In the genomic region with DNA sequence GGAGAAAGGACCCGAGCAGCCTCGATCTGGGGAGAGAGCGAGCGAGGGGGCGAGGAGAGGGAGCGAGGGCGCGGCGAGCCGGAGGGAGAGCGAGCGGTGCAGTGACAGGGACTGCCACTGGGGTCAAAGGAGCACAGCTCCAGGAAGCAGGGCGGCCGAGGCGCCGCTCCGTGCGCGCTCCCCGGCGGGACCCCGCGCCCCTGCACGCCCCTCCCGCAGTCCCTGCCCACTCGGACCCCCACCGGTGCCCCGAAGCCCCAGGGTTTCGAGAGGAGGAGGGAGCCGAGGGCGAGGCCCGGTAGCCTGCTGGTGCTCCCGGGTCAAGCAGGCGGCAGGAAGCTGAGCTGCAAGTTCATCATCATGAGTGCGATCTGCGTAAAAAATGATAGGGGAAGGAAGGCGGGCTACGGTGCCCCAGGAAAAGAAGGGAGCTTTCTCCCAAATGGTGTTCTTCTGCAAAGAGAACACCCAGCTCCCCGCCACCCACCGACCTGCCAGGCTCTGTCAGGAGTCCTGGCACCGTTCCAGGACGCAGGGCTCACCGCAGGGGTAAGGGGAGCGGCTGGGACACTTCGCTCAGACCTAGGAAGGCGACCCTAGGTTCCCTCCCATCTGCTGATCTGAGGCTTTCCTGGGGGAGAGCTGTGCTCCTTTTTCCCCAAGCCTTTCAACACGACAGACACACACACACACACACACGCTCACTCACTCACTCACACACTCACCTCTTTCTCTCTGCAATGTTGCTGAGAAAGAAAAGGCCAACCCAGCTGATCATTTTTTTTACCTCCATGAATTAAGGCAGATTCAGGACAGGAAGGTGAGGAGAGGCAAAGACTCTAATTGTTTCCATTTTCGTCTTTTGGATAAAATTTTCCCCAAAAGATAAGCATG, we compare ENCODE assay signal across 8 cellular contexts. TPM values are rescaled to one million over a fixed set of nuclear protein-coding genes. Genes with fewer than 3 reads are reported as not detected.
A peak's percentile ranks its signal among the peaks of the same experiment; 100 is the strongest.
DNase-seq lines count a peak whose midpoint lies in the region; ATAC-seq lines count a peak whose summit lies in the region.

A gene with protein sequence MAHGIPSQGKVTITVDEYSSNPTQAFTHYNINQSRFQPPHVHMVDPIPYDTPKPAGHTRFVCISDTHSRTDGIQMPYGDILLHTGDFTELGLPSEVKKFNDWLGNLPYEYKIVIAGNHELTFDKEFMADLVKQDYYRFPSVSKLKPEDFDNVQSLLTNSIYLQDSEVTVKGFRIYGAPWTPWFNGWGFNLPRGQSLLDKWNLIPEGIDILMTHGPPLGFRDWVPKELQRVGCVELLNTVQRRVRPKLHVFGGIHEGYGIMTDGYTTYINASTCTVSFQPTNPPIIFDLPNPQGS (minus strand): TSS at position 103 of the 894 bp plus-strand sequence. CDS start 5,980 bp downstream, outside the sequence.

- no peaks in the 10 kb centered on the region for H3K9me3 Mint-ChIP-seq in activated CD4-positive, alpha-beta memory T cell treated with anti-CD3 and anti-CD28 coated beads, Interleukin-2, amount 10 ng/mL, durations not matched to agents 7 days and 5 days

- DNase-seq in GDM1 (lab: John Stamatoyannopoulos, UW) (peak; percentile 19), germinal center (ENCODE audit: low spot score) (peak; percentile 45), occipital lobe (lab: John Stamatoyannopoulos, UW) (no peak), dedifferentiated amniotic fluid mesenchymal stem cell (ENCODE audit: extremely low spot score) (no peak), SHP77 (lab: John Stamatoyannopoulos, UW) (no peak)
- peak; percentile 17 for DNase-seq in activated CD4-positive, alpha-beta memory T cell treated with anti-CD3 and anti-CD28 coated beads, Interleukin-2, amount 10 ng/mL, durations not matched to agents 7 days and 5 days

- H3K27ac Mint-ChIP-seq in activated CD4-positive, alpha-beta memory T cell treated with anti-CD3 and anti-CD28 coated beads, Interleukin-2, amount 10 ng/mL, durations not matched to agents 7 days and 5 days, result no peak within 1 kb of the TSS

- H3K4me3 Mint-ChIP-seq in activated CD4-positive, alpha-beta memory T cell treated with anti-CD3 and anti-CD28 coated beads, Interleukin-2, amount 10 ng/mL, durations not matched to agents 7 days and 5 days, result no peak within 1 kb of the TSS

- POLR2A ChIA-PET in activated CD4-positive, alpha-beta memory T cell treated with anti-CD3 and anti-CD28 coated beads, Interleukin-2, amount 10 ng/mL, durations not matched to agents 7 days and 5 days (lab: Charles Lee), result no interaction called here

- peaks cover 3% of the 10 kb centered on the region for H3K4me1 Mint-ChIP-seq in activated CD4-positive, alpha-beta memory T cell treated with anti-CD3 and anti-CD28 coated beads, Interleukin-2, amount 10 ng/mL, durations not matched to agents 7 days and 5 days

- peaks cover 48% of the 10 kb centered on the region for H3K27me3 Mint-ChIP-seq in activated CD4-positive, alpha-beta memory T cell treated with anti-CD3 and anti-CD28 coated beads, Interleukin-2, amount 10 ng/mL, durations not matched to agents 7 days and 5 days

- no peaks in the 10 kb centered on the region for H3K36me3 Mint-ChIP-seq in activated CD4-positive, alpha-beta memory T cell treated with anti-CD3 and anti-CD28 coated beads, Interleukin-2, amount 10 ng/mL, durations not matched to agents 7 days and 5 days (ENCODE audit: low read depth)

- ATAC-seq in GM19452 (IDR thresholded peaks at IDR 0.05; ENCODE audit: unreplicated experiment), result peak; percentile 94
- peak; percentile 81 for ATAC-seq in HG03469 (IDR thresholded peaks at IDR 0.05; ENCODE audit: unreplicated experiment)

- CTCF ChIA-PET in activated CD4-positive, alpha-beta memory T cell treated with anti-CD3 and anti-CD28 coated beads, Interleukin-2, amount 10 ng/mL, durations not matched to agents 7 days and 5 days (lab: Charles Lee), result interaction anchor here (1.2 kb wide), 1 partner anchor 9 kb away, joined by 3 read pairs; no protein-coding TSS in a partner anchor

RNA-seq across cellular contexts. Expression of the gene that starts here (rescaled TPM):
- not detected for total RNA-seq in activated CD4-positive, alpha-beta memory T cell treated with anti-CD3 and anti-CD28 coated beads, Interleukin-2, amount 10 ng/mL, durations not matched to agents 7 days and 5 days
- 70.5 TPM for total RNA-seq in occipital lobe

Comparison
In these comparisons a context has a peak if more than half of its experiments do, and no peak if none do; other contexts are left out.
1. RNA of the gene that starts here (total RNA-seq): 70.5 TPM in occipital lobe (single experiment); not detected in activated CD4-positive, alpha-beta memory T cell treated with anti-CD3 and anti-CD28 coated beads, Interleukin-2, amount 10 ng/mL, durations not matched to agents 7 days and 5 days; every median in the first group is over 10 times any median in the second.
2. Peak in DNase-seq in activated CD4-positive, alpha-beta memory T cell treated with anti-CD3 and anti-CD28 coated beads, Interleukin-2, amount 10 ng/mL, durations not matched to agents 7 days and 5 days; RNA of the gene not detected or under 1 TPM.
3. DNase-seq: peak in GDM1 (single experiment) and germinal center (single experiment); none in occipital lobe (single experiment), dedifferentiated amniotic fluid mesenchymal stem cell (single experiment) and SHP77 (0 of 2).